In the genomic region with DNA sequence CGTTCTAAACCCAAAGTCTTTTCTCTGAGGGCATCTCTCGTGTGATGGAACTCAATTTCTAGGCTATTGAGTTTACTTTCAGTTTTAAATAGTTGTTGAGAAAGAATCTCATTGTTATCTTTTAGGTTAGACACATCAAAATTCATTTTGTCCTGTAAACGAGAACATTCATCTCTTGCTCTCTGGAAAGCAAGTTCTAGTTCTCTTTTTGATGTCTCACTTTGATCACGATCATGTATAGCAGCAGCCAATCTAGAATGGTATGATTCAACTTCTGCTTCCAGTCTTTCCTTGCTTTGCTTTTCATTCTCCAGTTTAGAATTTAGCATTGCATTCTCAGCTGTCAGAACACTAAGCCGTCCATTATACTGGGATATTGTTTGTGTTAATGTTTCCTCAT, we compare ENCODE assay signal across 1 cellular context.
TF ChIP-seq lines count a peak whose summit lies in the region.

No MANE protein-coding gene starts in this region.

TF ChIP-seq in IMR-90, 13 proteins besides CTCF, POLR2A, EP300 and RAD21:
- no peak for TF ChIP-seq FOS (IDR thresholded peaks at IDR 0.05; ENCODE audit: low read depth, low read length)
